27 cellular contexts compared by ENCODE assay signal in genomic region chr4:181427076-181427475, GRCh38.
"Had no signal": no experiment of that assay in that cellular context is flagged by ENCODE, and none has a peak within 500 bp of the region (broad histone marks: within the 10 kb centered on the region; RNA-seq: fewer than 3 reads in every experiment).

No MANE protein-coding gene starts in this region.

- H3K36me3 Mint-ChIP-seq: activated naive CD4-positive, alpha-beta T cell treated with anti-CD3 and anti-CD28 coated beads, Interleukin-2, amount 50 U/mL, for 24 hours; activated naive CD8-positive, alpha-beta T cell treated with anti-CD3 and anti-CD28 coated beads for 36 hours had no signal

- H3K27ac Mint-ChIP-seq: activated CD4-positive, alpha-beta memory T cell treated with anti-CD3 and anti-CD28 coated beads, Interleukin-2, amount 10 ng/mL, durations not matched to agents 7 days and 5 days; activated CD4-positive, alpha-beta T cell treated with anti-CD3 and anti-CD28 coated beads, Interleukin-2, amount 10 ng/mL, durations not matched to agents 7 days and 5 days; activated naive CD4-positive, alpha-beta T cell treated with anti-CD3 and anti-CD28 coated beads for 36 hours; activated naive CD4-positive, alpha-beta T cell treated with anti-CD3 and anti-CD28 coated beads, Interleukin-2, amount 50 U/mL, for 24 hours; activated naive CD8-positive, alpha-beta T cell treated with anti-CD3 and anti-CD28 coated beads for 36 hours; activated naive CD8-positive, alpha-beta T cell treated with anti-CD3 and anti-CD28 coated beads, Interleukin-2, amount 50 U/mL, for 24 hours; activated T-helper 17 cell treated with anti-CD3 and anti-CD28 coated beads, Interleukin-2, amount 50 U/mL, for 72 hours; effector memory CD8-positive, alpha-beta T cell had no signal

- H3K9me3 ChIP-seq: body of pancreas, esophagus muscularis mucosa had no signal

- H3K36me3 ChIP-seq: cardiac muscle cell, esophagus muscularis mucosa had no signal

- H3K4me1 Mint-ChIP-seq: activated CD4-positive, alpha-beta memory T cell treated with anti-CD3 and anti-CD28 coated beads, Interleukin-2, amount 10 ng/mL, durations not matched to agents 7 days and 5 days; activated CD4-positive, alpha-beta T cell treated with anti-CD3 and anti-CD28 coated beads, Interleukin-2, amount 10 ng/mL, durations not matched to agents 7 days and 5 days; activated naive CD4-positive, alpha-beta T cell treated with anti-CD3 and anti-CD28 coated beads, Interleukin-2, amount 50 U/mL, for 24 hours; activated naive CD8-positive, alpha-beta T cell treated with anti-CD3 and anti-CD28 coated beads for 36 hours; activated naive CD8-positive, alpha-beta T cell treated with anti-CD3 and anti-CD28 coated beads, Interleukin-2, amount 50 U/mL, for 24 hours; activated T-helper 17 cell treated with anti-CD3 and anti-CD28 coated beads, Interleukin-2, amount 50 U/mL, for 72 hours had no signal

- H3K4me1 ChIP-seq: body of pancreas, esophagus muscularis mucosa had no signal

- H3K27me3 Mint-ChIP-seq: activated CD4-positive, alpha-beta memory T cell treated with anti-CD3 and anti-CD28 coated beads, Interleukin-2, amount 10 ng/mL, durations not matched to agents 7 days and 5 days; activated CD4-positive, alpha-beta T cell treated with anti-CD3 and anti-CD28 coated beads, Interleukin-2, amount 10 ng/mL, durations not matched to agents 7 days and 5 days; activated naive CD4-positive, alpha-beta T cell treated with anti-CD3 and anti-CD28 coated beads, Interleukin-2, amount 50 U/mL, for 24 hours; activated naive CD8-positive, alpha-beta T cell treated with anti-CD3 and anti-CD28 coated beads for 36 hours; activated naive CD8-positive, alpha-beta T cell treated with anti-CD3 and anti-CD28 coated beads, Interleukin-2, amount 50 U/mL, for 24 hours; activated T-helper 17 cell treated with anti-CD3 and anti-CD28 coated beads, Interleukin-2, amount 50 U/mL, for 72 hours; effector memory CD8-positive, alpha-beta T cell had no signal

- DNase-seq: activated CD4-positive, alpha-beta memory T cell treated with anti-CD3 and anti-CD28 coated beads, Interleukin-2, amount 10 ng/mL, durations not matched to agents 7 days and 5 days; activated CD4-positive, alpha-beta T cell treated with anti-CD3 and anti-CD28 coated beads for 1 hour; activated CD4-positive, alpha-beta T cell treated with anti-CD3 and anti-CD28 coated beads for 4 hours; activated CD4-positive, alpha-beta T cell treated with anti-CD3 and anti-CD28 coated beads, Interleukin-2, amount 10 ng/mL, durations not matched to agents 7 days and 5 days; activated CD4-positive, alpha-beta T cell treated with anti-CD3 and anti-CD28 coated beads, Interleukin-2, amount 50 U/mL, for 4 hours; activated CD8-positive, alpha-beta memory T cell treated with anti-CD3 and anti-CD28 coated beads, Interleukin-2, amount 50 U/mL, for 48 hours; activated effector memory CD4-positive, alpha-beta T cell treated with Interleukin-2 at 50 U/mL for 16 hours; activated naive CD4-positive, alpha-beta T cell treated with anti-CD3 and anti-CD28 coated beads for 36 hours; activated naive CD8-positive, alpha-beta T cell treated with anti-CD3 and anti-CD28 coated beads for 36 hours; activated naive CD8-positive, alpha-beta T cell treated with anti-CD3 and anti-CD28 coated beads, Interleukin-2, amount 50 U/mL, for 24 hours; activated T-cell treated with anti-CD3 and anti-CD28 coated beads for 4 hours; activated T-cell treated with anti-CD3 and anti-CD28 coated beads, Interleukin-2, amount 50 U/mL, for 4 hours; aorta; body of pancreas; central memory CD4-positive, alpha-beta T cell; cerebellar nuclear complex; dermis blood vessel endothelial cell; effector CD4-positive, alpha-beta T cell; effector memory CD8-positive, alpha-beta T cell; erythroblast; head of caudate nucleus; T-helper 2 cell had no signal

- H3K27me3 ChIP-seq: body of pancreas, cardiac muscle cell, esophagus muscularis mucosa had no signal

- H3K4me3 Mint-ChIP-seq: activated CD4-positive, alpha-beta memory T cell treated with anti-CD3 and anti-CD28 coated beads, Interleukin-2, amount 10 ng/mL, durations not matched to agents 7 days and 5 days; activated CD4-positive, alpha-beta T cell treated with anti-CD3 and anti-CD28 coated beads, Interleukin-2, amount 10 ng/mL, durations not matched to agents 7 days and 5 days; activated naive CD4-positive, alpha-beta T cell treated with anti-CD3 and anti-CD28 coated beads for 36 hours; activated naive CD4-positive, alpha-beta T cell treated with anti-CD3 and anti-CD28 coated beads, Interleukin-2, amount 50 U/mL, for 24 hours; activated naive CD8-positive, alpha-beta T cell treated with anti-CD3 and anti-CD28 coated beads for 36 hours; activated naive CD8-positive, alpha-beta T cell treated with anti-CD3 and anti-CD28 coated beads, Interleukin-2, amount 50 U/mL, for 24 hours; activated T-cell treated with anti-CD3 and anti-CD28 coated beads, Interleukin-2, amount 50 U/mL, for 4 hours; activated T-helper 17 cell treated with anti-CD3 and anti-CD28 coated beads, Interleukin-2, amount 50 U/mL, for 72 hours; effector memory CD8-positive, alpha-beta T cell had no signal

- H3K9me3 Mint-ChIP-seq: activated CD4-positive, alpha-beta T cell treated with anti-CD3 and anti-CD28 coated beads, Interleukin-2, amount 10 ng/mL, durations not matched to agents 7 days and 5 days; activated naive CD4-positive, alpha-beta T cell treated with anti-CD3 and anti-CD28 coated beads for 36 hours had no signal

- H3K27ac ChIP-seq: body of pancreas, cardiac muscle cell, coronary artery, esophagus muscularis mucosa had no signal

- H3K4me3 ChIP-seq: body of pancreas, cardiac muscle cell, coronary artery, esophagus muscularis mucosa had no signal

- ATAC-seq: activated naive CD8-positive, alpha-beta T cell treated with anti-CD3 and anti-CD28 coated beads, Interleukin-2, amount 50 U/mL, for 24 hours; activated T-cell treated with anti-CD3 and anti-CD28 coated beads, Interleukin-2, amount 50 U/mL, for 4 hours; activated T-helper 17 cell treated with anti-CD3 and anti-CD28 coated beads, Interleukin-2, amount 50 U/mL, for 72 hours; body of pancreas; effector memory CD8-positive, alpha-beta T cell had no signal
